In genomic region chr3:27632431-27633223, GRCh38 we compare ENCODE assay signal across 8 cellular contexts.
DNase-seq lines count a peak whose midpoint lies in the region; ATAC-seq and TF ChIP-seq lines count a peak whose summit lies in the region.

No MANE protein-coding gene starts in this region.

- H3K4me1 ChIP-seq in heart right ventricle (peaks cover 0 to 22% (median 0%) of the 10 kb centered on the region in 9 donors), rectal smooth muscle tissue (ENCODE audit: control insufficient read depth, insufficient read depth, low read length) (no peaks in the 10 kb centered on the region)

- no peaks in the 10 kb centered on the region for H3K36me3 ChIP-seq in BJ (ENCODE audit: control insufficient read depth, insufficient read depth, low read length)
- no peaks in the 10 kb centered on the region for H3K36me3 ChIP-seq in heart right ventricle
- H3K36me3 ChIP-seq in rectal smooth muscle tissue (ENCODE audit: control insufficient read depth, insufficient read depth, low read length): no peaks in the 10 kb centered on the region

- H3K9me3 ChIP-seq in heart right ventricle: no peaks in the 10 kb centered on the region

- H3K27ac Mint-ChIP-seq in activated naive CD8-positive, alpha-beta T cell: peak overlapping the region; percentile 88

- H3K4me1 Mint-ChIP-seq in activated naive CD8-positive, alpha-beta T cell (ENCODE audit: low read depth): peaks cover 35% of the 10 kb centered on the region

- H3K36me3 Mint-ChIP-seq in activated naive CD8-positive, alpha-beta T cell: no peaks in the 10 kb centered on the region

- H3K9ac ChIP-seq in rectal smooth muscle tissue (ENCODE audit: low read length): peak overlapping the region; percentile 49

- intact Hi-C loops in heart right ventricle (cut with DNase I): loop anchor here in 3 of 10 donors (10.0 kb wide), 1 partner anchor 148 kb away; the partner anchor contains the start of gene SLC4A7 (in 3 of the 3)

- ATAC-seq in HG03280 (IDR thresholded peaks at IDR 0.05; ENCODE audit: unreplicated experiment) (peak; percentile 94), heart right ventricle (peak; percentile 64 to 93 (median 85))

- H3K27me3 ChIP-seq in BJ (ENCODE audit: control insufficient read depth, insufficient read depth, low read length) (no peaks in the 10 kb centered on the region), heart right ventricle (peaks cover 0 to 3% (median 0%) of the 10 kb centered on the region in 7 donors), rectal smooth muscle tissue (ENCODE audit: control insufficient read depth, insufficient read depth, low read length) (no peaks in the 10 kb centered on the region)

- CTCF ChIA-PET in BJ (lab: Yijun Ruan, JAX): interaction anchor here (0.5 to 1.5 kb wide), 5 partner anchors 8 to 74 kb away, joined by 3 to 5 read pairs (median 3); no protein-coding TSS in a partner anchor

- no peaks in the 10 kb centered on the region for H3K27me3 Mint-ChIP-seq in activated naive CD8-positive, alpha-beta T cell

- H3K4me3 Mint-ChIP-seq in activated naive CD8-positive, alpha-beta T cell: peak overlapping the region; percentile 90

- POLR2A ChIA-PET in BJ (lab: Charles Lee): no interaction called here

- TF ChIP-seq CTCF in BJ (IDR thresholded peaks at IDR 0.05; ENCODE audit: insufficient read depth, low read depth, low read length): no peak
- no peak for TF ChIP-seq CTCF in heart right ventricle (IDR thresholded peaks at IDR 0.05)

- DNase-seq in BJ (ENCODE audit: low read depth): no peak
- DNase-seq in GM19238 (ENCODE audit: insufficient read length, low spot score): peak; percentile 13
- DNase-seq in RPMI8226: peak; percentile 63
- DNase-seq in heart right ventricle: peak; percentile 28 to 57
- DNase-seq in NCI-H187 (lab: John Stamatoyannopoulos, UW): no peak

- H3K4me3 ChIP-seq in BJ (ENCODE audit: low read depth, low read length): peak overlapping the region; percentile 49
- peak overlapping the region; percentile 24 to 77 (median 61) for H3K4me3 ChIP-seq in heart right ventricle
- H3K4me3 ChIP-seq in rectal smooth muscle tissue (ENCODE audit: low read length): peak overlapping the region; percentile 60

- peak overlapping the region; percentile 31 to 91 (median 78) for H3K27ac ChIP-seq in heart right ventricle
- H3K27ac ChIP-seq in rectal smooth muscle tissue (ENCODE audit: low read depth, low read length): peak overlapping the region; percentile 72

- H3K9me3 Mint-ChIP-seq in activated naive CD8-positive, alpha-beta T cell (ENCODE audit: low read depth): no peaks in the 10 kb centered on the region

- WGBS in heart right ventricle, 2 donors: 7 to 8% methylated on average over 62 to 66 of the region's 66 CpGs

Comparison
In these comparisons a context has a peak if more than half of its experiments do, and no peak if none do; other contexts are left out.
1. DNase-seq: peak in GM19238 (single experiment), RPMI8226 (single experiment) and heart right ventricle (2 of 2); none in BJ (single experiment) and NCI-H187 (0 of 2).
2. Peak in every context shown above with its lines, with median percentiles within 50 percentile points of each other: H3K4me3 ChIP-seq.